Comparison of ENCODE assay signal across 11 cellular contexts in the genomic region with DNA sequence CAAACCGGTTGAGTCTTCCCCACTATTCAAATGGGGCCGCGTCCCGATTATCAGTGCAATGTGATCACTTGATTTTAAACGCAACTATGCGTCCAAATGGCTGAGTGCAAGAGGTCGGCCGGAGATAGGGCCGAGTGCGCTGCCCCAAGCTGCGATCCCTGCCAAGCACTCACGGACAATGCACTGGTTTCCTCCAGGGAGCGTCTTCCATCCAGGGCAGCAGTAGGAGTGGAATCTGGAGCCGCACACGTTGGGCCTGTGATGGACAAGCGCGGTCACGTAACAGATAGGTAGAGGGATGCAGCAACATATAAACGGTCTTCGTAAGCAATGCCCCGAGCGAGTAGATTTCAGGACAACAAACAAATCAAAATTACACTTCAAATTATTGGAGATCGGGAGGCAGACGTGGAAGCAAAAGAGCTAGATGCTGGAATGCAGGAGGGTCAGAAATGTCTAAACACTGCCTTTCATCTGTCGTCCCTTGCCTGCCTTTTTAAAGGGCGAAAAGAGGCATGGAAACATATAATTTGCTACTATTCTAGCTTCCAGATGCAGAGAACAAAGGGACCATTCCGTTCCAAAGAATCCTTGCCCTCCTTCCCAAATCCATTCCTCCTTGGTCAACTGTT. TPM values are rescaled to one million over a fixed set of nuclear protein-coding genes. Genes with fewer than 3 reads are reported as not detected.
DNase-seq lines count a peak whose midpoint lies in the region; ATAC-seq, FAIRE-seq and TF ChIP-seq lines count a peak whose summit lies in the region.
"Had no signal": no experiment of that assay in that cellular context is flagged by ENCODE, and none has a peak within 500 bp of the region (broad histone marks: within the 10 kb centered on the region; RNA-seq: fewer than 3 reads in every experiment).

No MANE protein-coding gene starts in this region.

- peaks cover 36% of the 10 kb centered on the region for H3K27me3 ChIP-seq in colonic mucosa
- H3K27me3 ChIP-seq in thoracic aorta (replicated peaks; ENCODE audit: insufficient read depth) = no peaks in the 10 kb centered on the region

- no peak overlapping the region for H3K9ac ChIP-seq in colonic mucosa (ENCODE audit: low read depth in 2 of 2, low read length in 2 of 2)

- no peak for TF ChIP-seq CTCF in colonic mucosa (IDR thresholded peaks at IDR 0.05)
- no peak for TF ChIP-seq CTCF in thoracic aorta (IDR thresholded peaks at IDR 0.05)
- no peak for TF ChIP-seq CTCF in GM20000 (IDR thresholded peaks at IDR 0.05; ENCODE audit: extremely low read depth, missing control alignments)

- H3K36me3 ChIP-seq in colonic mucosa (no peaks in the 10 kb centered on the region), thoracic aorta (no peaks in the 10 kb centered on the region)

- TF ChIP-seq POLR2A in H54 (IDR thresholded peaks at IDR 0.05; ENCODE audit: low read depth, low read length) = no peak

- H3K4me1 ChIP-seq in colonic mucosa (no peaks in the 10 kb centered on the region), thoracic aorta (ENCODE audit: control insufficient read depth in 1 of 2, low read depth in 2 of 2) (peaks cover 0 to 18% of the 10 kb centered on the region in 2 donors)

- no peaks in the 10 kb centered on the region for H3K9me3 ChIP-seq in colonic mucosa
- H3K9me3 ChIP-seq in thoracic aorta = no peaks in the 10 kb centered on the region

- DNase-seq in DMS53 (lab: John Stamatoyannopoulos, UW) (peak; percentile 8), DMS53 treated with DMSO at 0.1 percent for 48 hours (lab: John Stamatoyannopoulos, UW; ENCODE audit: unreplicated experiment) (no peak), colonic mucosa (no peak), iris pigment epithelial cell (ENCODE audit: low read depth) (peak; percentile 66), thoracic aorta (ENCODE audit: low spot score) (no peak), H54 (ENCODE audit: insufficient read length, low spot score) (no peak), GM20000 (ENCODE audit: low spot score) (no peak), NCI-H345 treated with DMSO at 0.1 percent for 48 hours (lab: John Stamatoyannopoulos, UW; ENCODE audit: unreplicated experiment) (no peak)
- DNase-seq: activated T-cell treated with anti-CD3 and anti-CD28 coated beads, Interleukin-2, amount 50 U/mL, for 48 hours; effector CD4-positive, alpha-beta T cell had no signal

- FAIRE-seq in H54 (lab: Jason Lieb, UNC) = no peak

- H3K4me3 ChIP-seq in colonic mucosa (peak overlapping the region; percentile 31), thoracic aorta (peak overlapping the region; percentile 81)

- H3K27ac ChIP-seq in colonic mucosa (no peak overlapping the region), thoracic aorta (no peak overlapping the region)
- H3K27ac ChIP-seq: 22Rv1 had no signal

- intact Hi-C loops in colonic mucosa (cut with DNase I) = no loop called here

- ATAC-seq in thoracic aorta (ENCODE audit: insufficient number of reproducible peaks, low FRiP score, low read depth) = no peak

RNA-seq across cellular contexts. Expression of a gene that starts 1.7 kb away (rescaled TPM):
- total RNA-seq in colonic mucosa = 1 to 10 TPM; 1.8 to 1.9 TPM
- 1 to 10 TPM in 1 of 2 donors, under 1 TPM in 1; 0.68 to 5.8 TPM for total RNA-seq in thoracic aorta

Comparison
In these comparisons a context has a peak if more than half of its experiments do, and no peak if none do; other contexts are left out.
1. DNase-seq: peak in DMS53 (single experiment) and iris pigment epithelial cell (single experiment); none in DMS53 treated with DMSO at 0.1 percent for 48 hours (single experiment), colonic mucosa (single experiment), thoracic aorta (single experiment), H54 (single experiment), GM20000 (single experiment) and NCI-H345 treated with DMSO at 0.1 percent for 48 hours (single experiment).